Comparison of ENCODE assay signal across 19 cellular contexts in the genomic region with DNA sequence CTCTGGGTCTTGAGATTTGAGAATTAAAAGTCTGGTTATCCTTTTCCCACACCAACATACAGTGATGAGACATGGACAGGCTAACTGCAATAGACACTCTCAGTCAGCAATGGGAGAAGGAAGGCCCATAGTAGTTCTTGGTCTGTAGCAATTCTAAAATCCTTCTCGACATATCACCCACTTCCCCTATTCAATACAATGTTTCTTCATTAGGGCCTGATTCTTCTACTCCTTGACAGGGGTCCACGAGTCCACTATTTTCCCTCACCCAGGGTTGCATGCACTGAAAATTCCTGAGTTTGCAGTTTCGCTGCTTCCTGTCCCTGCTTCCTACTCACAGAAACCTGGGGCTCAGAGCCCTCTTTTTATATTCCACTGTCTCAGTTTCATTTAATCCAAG.
DNase-seq lines count a peak whose midpoint lies in the region; ATAC-seq and TF ChIP-seq lines count a peak whose summit lies in the region.
"Had no signal": no experiment of that assay in that cellular context is flagged by ENCODE, and none has a peak within 500 bp of the region (broad histone marks: within the 10 kb centered on the region; RNA-seq: fewer than 3 reads in every experiment).

No MANE protein-coding gene starts in this region.

- no peak for TF ChIP-seq POLR2A in suprapubic skin (IDR thresholded peaks at IDR 0.05)

- H3K27me3 Mint-ChIP-seq in natural killer cell treated with Interleukin-12 subunit alpha and Interleukin-12 subunit beta and Interleukin-15 and Interleukin-18, amount 100 ng/mL, for 72 hours, result no peaks in the 10 kb centered on the region
- H3K27me3 Mint-ChIP-seq: activated CD8-positive, alpha-beta memory T cell treated with anti-CD3 and anti-CD28 coated beads, Interleukin-2, amount 10 ng/mL, durations not matched to agents 7 days and 5 days had no signal

- H3K27me3 ChIP-seq in OCI-LY3 (ENCODE audit: low read depth, low read length) (no peaks in the 10 kb centered on the region), suprapubic skin (no peaks in the 10 kb centered on the region), SJCRH30 (no peaks in the 10 kb centered on the region; the same call in 1 of the 2 replicates)
- H3K27me3 ChIP-seq: colonic mucosa, spleen, stomach had no signal

- H3K9me3 ChIP-seq in OCI-LY3 (ENCODE audit: insufficient read depth, low read length) (no peaks in the 10 kb centered on the region), suprapubic skin (no peaks in the 10 kb centered on the region), SJCRH30 (replicated peaks) (no peaks in the 10 kb centered on the region)
- H3K9me3 ChIP-seq: colonic mucosa had no signal

- H3K27ac ChIP-seq in OCI-LY3 (ENCODE audit: low read length) (no peak overlapping the region), suprapubic skin (no peak overlapping the region), SJCRH30 (no peak overlapping the region)
- H3K27ac ChIP-seq: colonic mucosa, PC-9, stomach, WERI-Rb-1 had no signal

- no peaks in the 10 kb centered on the region for H3K36me3 Mint-ChIP-seq in natural killer cell treated with Interleukin-12 subunit alpha and Interleukin-12 subunit beta and Interleukin-15 and Interleukin-18, amount 100 ng/mL, for 72 hours
- H3K36me3 Mint-ChIP-seq: activated CD8-positive, alpha-beta memory T cell treated with anti-CD3 and anti-CD28 coated beads, Interleukin-2, amount 10 ng/mL, durations not matched to agents 7 days and 5 days had no signal

- H2AFZ ChIP-seq in OCI-LY3 (ENCODE audit: low read depth, low read length), result 0 out of 2 replicates have a peak overlapping the region, but pooled peaks have one; percentile 27
- H2AFZ ChIP-seq: PC-9 had no signal

- no peak for DNase-seq in natural killer cell treated with Interleukin-12 subunit alpha and Interleukin-12 subunit beta and Interleukin-15 and Interleukin-18, amount 100 ng/mL, for 72 hours (ENCODE audit: low spot score)
- DNase-seq in T1000 (lab: John Stamatoyannopoulos, UW), result no peak
- DNase-seq in suprapubic skin (ENCODE audit: low spot score in 2 of 2), result no peak
- DNase-seq in COLO668 (lab: John Stamatoyannopoulos, UW; ENCODE audit: unreplicated experiment), result no peak
- DNase-seq in SJCRH30, result no peak
- DNase-seq: activated CD8-positive, alpha-beta memory T cell treated with anti-CD3 and anti-CD28 coated beads, Interleukin-2, amount 10 ng/mL, durations not matched to agents 7 days and 5 days; activated naive CD4-positive, alpha-beta T cell treated with anti-CD3 and anti-CD28 coated beads for 36 hours; colonic mucosa; erythroblast; islet precursor cell; NCI-H1417; NCI-H345; PC-9; spleen; stomach; WERI-Rb-1 had no signal

- peak; percentile 14 for ATAC-seq in GM18870 (IDR thresholded peaks at IDR 0.05; ENCODE audit: unreplicated experiment)
- peak; percentile 32 for ATAC-seq in HG02884 (IDR thresholded peaks at IDR 0.05; ENCODE audit: unreplicated experiment)
- no peak for ATAC-seq in natural killer cell treated with Interleukin-12 subunit alpha and Interleukin-12 subunit beta and Interleukin-15 and Interleukin-18, amount 100 ng/mL, for 72 hours
- ATAC-seq: activated CD8-positive, alpha-beta memory T cell treated with anti-CD3 and anti-CD28 coated beads, Interleukin-2, amount 10 ng/mL, durations not matched to agents 7 days and 5 days had no signal

- H3K79me2 ChIP-seq in OCI-LY3 (ENCODE audit: low read length), result no peaks in the 10 kb centered on the region

- no peak overlapping the region for H3K4me3 Mint-ChIP-seq in natural killer cell treated with Interleukin-12 subunit alpha and Interleukin-12 subunit beta and Interleukin-15 and Interleukin-18, amount 100 ng/mL, for 72 hours
- H3K4me3 Mint-ChIP-seq: activated CD8-positive, alpha-beta memory T cell treated with anti-CD3 and anti-CD28 coated beads, Interleukin-2, amount 10 ng/mL, durations not matched to agents 7 days and 5 days; activated naive CD4-positive, alpha-beta T cell treated with anti-CD3 and anti-CD28 coated beads for 36 hours had no signal

- peak overlapping the region; percentile 1 to 33 for H3K27ac Mint-ChIP-seq in natural killer cell treated with Interleukin-12 subunit alpha and Interleukin-12 subunit beta and Interleukin-15 and Interleukin-18, amount 100 ng/mL, for 72 hours
- H3K27ac Mint-ChIP-seq: activated CD8-positive, alpha-beta memory T cell treated with anti-CD3 and anti-CD28 coated beads, Interleukin-2, amount 10 ng/mL, durations not matched to agents 7 days and 5 days; activated naive CD4-positive, alpha-beta T cell treated with anti-CD3 and anti-CD28 coated beads for 36 hours had no signal

- WGBS in suprapubic skin, result 77% methylated on average over 3 of the region's 3 CpGs

- H3K36me3 ChIP-seq in OCI-LY3 (replicated peaks; ENCODE audit: low read depth, low read length), result no peaks in the 10 kb centered on the region
- no peaks in the 10 kb centered on the region for H3K36me3 ChIP-seq in suprapubic skin
- H3K36me3 ChIP-seq in SJCRH30, result no peaks in the 10 kb centered on the region
- H3K36me3 ChIP-seq: colonic mucosa, spleen, stomach, WERI-Rb-1 had no signal

- TF ChIP-seq EP300 in suprapubic skin (IDR thresholded peaks at IDR 0.05), result no peak

- no peak for TF ChIP-seq CTCF in OCI-LY3 (IDR thresholded peaks at IDR 0.05; ENCODE audit: low read depth, low read length)
- TF ChIP-seq CTCF in suprapubic skin (IDR thresholded peaks at IDR 0.05), result no peak

- H3K4me1 ChIP-seq in OCI-LY3 (ENCODE audit: low read length), result peaks cover 6% of the 10 kb centered on the region
- no peaks in the 10 kb centered on the region for H3K4me1 ChIP-seq in suprapubic skin
- no peaks in the 10 kb centered on the region for H3K4me1 ChIP-seq in SJCRH30
- H3K4me1 ChIP-seq: colonic mucosa, stomach had no signal

- H3K4me1 Mint-ChIP-seq in natural killer cell treated with Interleukin-12 subunit alpha and Interleukin-12 subunit beta and Interleukin-15 and Interleukin-18, amount 100 ng/mL, for 72 hours (ENCODE audit: low read depth in 2 of 2), result peaks cover 13 to 17% of the 10 kb centered on the region in 2 donors
- H3K4me1 Mint-ChIP-seq: activated CD8-positive, alpha-beta memory T cell treated with anti-CD3 and anti-CD28 coated beads, Interleukin-2, amount 10 ng/mL, durations not matched to agents 7 days and 5 days had no signal

- no peaks in the 10 kb centered on the region for H3K9me3 Mint-ChIP-seq in natural killer cell treated with Interleukin-12 subunit alpha and Interleukin-12 subunit beta and Interleukin-15 and Interleukin-18, amount 100 ng/mL, for 72 hours

- no peak overlapping the region for H3K9ac ChIP-seq in OCI-LY3 (ENCODE audit: low read length)

- H4K20me1 ChIP-seq in OCI-LY3 (ENCODE audit: insufficient read depth, low read length), result no peaks in the 10 kb centered on the region

- no peak overlapping the region for H3K4me3 ChIP-seq in OCI-LY3 (ENCODE audit: low read length)
- no peak overlapping the region for H3K4me3 ChIP-seq in suprapubic skin
- no peak overlapping the region for H3K4me3 ChIP-seq in SJCRH30
- H3K4me3 ChIP-seq: colonic mucosa, PC-9, spleen, stomach had no signal

- H3K4me2 ChIP-seq in OCI-LY3 (ENCODE audit: low read length), result no peak overlapping the region
- H3K4me2 ChIP-seq: PC-9 had no signal

Comparison
In these comparisons a context has a peak if more than half of its experiments do, and no peak if none do; other contexts are left out.
1. ATAC-seq: peak in GM18870 (single experiment) and HG02884 (single experiment); none in natural killer cell treated with Interleukin-12 subunit alpha and Interleukin-12 subunit beta and Interleukin-15 and Interleukin-18, amount 100 ng/mL, for 72 hours (0 of 2).